1 cellular context compared by ENCODE assay signal in genomic region chr18:67783215-67783946, GRCh38.
TF ChIP-seq lines count a peak whose summit lies in the region.

No MANE protein-coding gene starts in this region.

TF ChIP-seq in SK-N-SH, 30 proteins besides CTCF, POLR2A, EP300 and RAD21 (continued from another document):
- TF ChIP-seq PBX3 (IDR thresholded peaks at IDR 0.05) (peak; percentile 89), GATA2 (CRISPR knock-in tag; IDR thresholded peaks at IDR 0.05) (no peak), ELF1 (IDR thresholded peaks at IDR 0.05) (no peak), SIN3A (IDR thresholded peaks at IDR 0.05; ENCODE audit: borderline replicate concordance, low read depth, low read length) (no peak), REST (IDR thresholded peaks at IDR 0.05; ENCODE audit: low read depth, low read length) (no peak), USF1 (IDR thresholded peaks at IDR 0.05; ENCODE audit: borderline replicate concordance, low read depth) (no peak), FOSL2 (IDR thresholded peaks at IDR 0.05; ENCODE audit: borderline replicate concordance, low read depth) (peak; percentile 97), GABPA (IDR thresholded peaks at IDR 0.05; ENCODE audit: low read depth) (no peak), RCOR1 (IDR thresholded peaks at IDR 0.05; ENCODE audit: low read length) (no peak), FOXM1 (IDR thresholded peaks at IDR 0.05; ENCODE audit: low read depth) (peak; percentile 86), MAX (IDR thresholded peaks at IDR 0.05; ENCODE audit: low read depth) (0 out of 2 replicates have a peak, but pooled peaks have one; percentile 19), MEF2A (IDR thresholded peaks at IDR 0.05; ENCODE audit: borderline replicate concordance, low read depth) (peak; percentile 98), NRF1 (IDR thresholded peaks at IDR 0.05; ENCODE audit: low read depth, low read length) (no peak)
